Comparison of ENCODE assay signal across 8 cellular contexts in the genomic region with DNA sequence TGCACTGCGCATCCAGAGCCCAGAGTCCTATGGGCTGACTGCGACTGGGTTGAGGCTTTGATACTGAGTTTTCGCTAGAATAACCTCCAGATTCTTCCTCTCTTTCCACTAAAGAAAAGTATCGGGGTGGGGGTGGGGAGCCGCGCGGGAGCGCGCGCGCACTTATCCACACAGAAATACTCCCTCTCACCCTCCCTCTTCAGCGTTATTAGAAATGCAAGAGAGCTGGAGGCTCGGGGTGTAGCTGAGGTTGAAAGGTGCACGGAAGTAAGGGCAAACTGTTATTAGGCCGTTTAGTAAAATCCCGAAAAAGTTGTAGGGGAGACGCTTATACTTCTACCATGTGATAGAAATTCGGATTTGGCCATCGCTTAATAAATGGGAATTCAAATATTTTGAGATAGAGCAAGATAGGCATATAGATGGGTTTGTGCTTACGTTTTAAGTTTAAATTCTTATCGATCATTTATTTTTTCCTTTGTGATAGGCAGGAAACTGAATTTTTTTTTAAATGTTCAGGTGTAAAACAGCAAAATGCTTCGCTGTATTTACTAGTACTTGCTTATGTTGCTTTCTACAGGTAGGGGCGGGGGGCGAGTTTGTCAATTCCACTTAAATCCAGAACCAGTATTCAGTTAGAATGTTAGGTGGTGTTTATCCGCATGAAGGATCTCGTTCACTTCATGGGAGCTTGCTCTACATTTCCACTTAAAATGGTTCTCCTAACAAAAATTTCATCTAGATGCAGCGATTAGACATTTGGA. TPM values are rescaled to one million over a fixed set of nuclear protein-coding genes. Genes with fewer than 3 reads are reported as not detected.
A peak's percentile ranks its signal among the peaks of the same experiment; 100 is the strongest.
DNase-seq lines count a peak whose midpoint lies in the region; ATAC-seq and TF ChIP-seq lines count a peak whose summit lies in the region.

No MANE protein-coding gene starts in this region.

- peaks cover 45% of the 10 kb centered on the region for H3K4me1 ChIP-seq in KMS-11 (ENCODE audit: low read depth, poor library complexity, severe bottlenecking)
- peaks cover 54% of the 10 kb centered on the region for H3K4me1 ChIP-seq in lower lobe of right lung
- peaks cover 5% of the 10 kb centered on the region for H3K4me1 ChIP-seq in thymus (ENCODE audit: control insufficient read depth, insufficient read depth, low read length)

- peak overlapping the region; percentile 55 for H2AFZ ChIP-seq in KMS-11 (ENCODE audit: low read depth)

- intact Hi-C loops in lower lobe of right lung (cut with DNase I) = no loop called here

- H3K4me3 ChIP-seq in KMS-11 (IDR thresholded peaks at IDR 0.05; ENCODE audit: insufficient read depth, low read depth, low read length) (no peak overlapping the region), SK-N-MC (peak overlapping the region; percentile 89), lower lobe of right lung (peak overlapping the region; percentile 89), thymus (ENCODE audit: low read length) (peak overlapping the region; percentile 84)

- no peaks in the 10 kb centered on the region for H3K36me3 ChIP-seq in KMS-11 (ENCODE audit: insufficient read depth)
- H3K36me3 ChIP-seq in SK-N-MC (ENCODE audit: insufficient read depth, low read length) = no peaks in the 10 kb centered on the region
- H3K36me3 ChIP-seq in lower lobe of right lung = no peaks in the 10 kb centered on the region
- no peaks in the 10 kb centered on the region for H3K36me3 ChIP-seq in thymus (ENCODE audit: control insufficient read depth, insufficient read depth)

- DNase-seq in stimulated activated CD4-positive, alpha-beta T cell treated with anti-CD3 and anti-CD28 coated beads, Interleukin-4, amount 100 ng/mL, for 4 hours = peak; percentile 3 to 4
- no peak for DNase-seq in stimulated activated CD4-positive, alpha-beta T cell treated with anti-CD3 and anti-CD28 coated beads, Interleukin-4, amount 100 ng/mL, for 24 hours
- DNase-seq in SK-N-MC (ENCODE audit: low read depth, low spot score) (no peak), ecto neural progenitor cell (ENCODE audit: low spot score) (peak; percentile 50), lower lobe of right lung (peak; percentile 50)

- WGBS in thymus = 4% methylated on average over 27 of the region's 27 CpGs

- no peaks in the 10 kb centered on the region for H4K20me1 ChIP-seq in KMS-11 (ENCODE audit: insufficient read depth)

- H3K79me2 ChIP-seq in KMS-11 (ENCODE audit: insufficient read depth, low read depth) = peaks cover 24% of the 10 kb centered on the region; the same call in 1 of the 2 replicates

- H3K9me3 ChIP-seq in SK-N-MC (ENCODE audit: low read depth, low read length) (no peaks in the 10 kb centered on the region), lower lobe of right lung (no peaks in the 10 kb centered on the region), thymus (ENCODE audit: control insufficient read depth) (no peaks in the 10 kb centered on the region)

- H3K27ac ChIP-seq in KMS-11 (peak overlapping the region; percentile 50; the same call in 1 of the 2 replicates), SK-N-MC (peak overlapping the region; percentile 48; the same call in 1 of the 2 replicates), lower lobe of right lung (peak overlapping the region; percentile 95), thymus (ENCODE audit: low read depth) (peak overlapping the region; percentile 93)

- peak; percentile 31 to 41 for ATAC-seq in lower lobe of right lung
- no peak for ATAC-seq in HG02610 (IDR thresholded peaks at IDR 0.05; ENCODE audit: unreplicated experiment)

- TF ChIP-seq CTCF in KMS-11 (conservative IDR thresholded peaks at IDR 0.05; ENCODE audit: low read depth, low read length) (no peak), lower lobe of right lung (IDR thresholded peaks at IDR 0.05) (no peak)

- H3K27me3 ChIP-seq in KMS-11 (ENCODE audit: insufficient read depth, low read depth) (no peaks in the 10 kb centered on the region), lower lobe of right lung (ENCODE audit: low read depth) (no peaks in the 10 kb centered on the region), thymus (ENCODE audit: control insufficient read depth, insufficient read depth) (no peaks in the 10 kb centered on the region)

- H3K9ac ChIP-seq in KMS-11 = peak overlapping the region; percentile 62; the same call in 1 of the 2 replicates
- peak overlapping the region; percentile 76 for H3K9ac ChIP-seq in SK-N-MC (ENCODE audit: insufficient read length)

- peak overlapping the region; percentile 67 for H3K4me2 ChIP-seq in KMS-11

RNA-seq across cellular contexts. Expression of a gene that starts 1.1 kb away (rescaled TPM):
- total RNA-seq in lower lobe of right lung = 97.9 TPM
- polyA plus RNA-seq in thymus = 25.9 TPM

Comparison
In these comparisons a context has a peak if more than half of its experiments do, and no peak if none do; other contexts are left out.
1. DNase-seq: peak in stimulated activated CD4-positive, alpha-beta T cell treated with anti-CD3 and anti-CD28 coated beads, Interleukin-4, amount 100 ng/mL, for 4 hours (2 of 2), ecto neural progenitor cell (single experiment) and lower lobe of right lung (single experiment); none in stimulated activated CD4-positive, alpha-beta T cell treated with anti-CD3 and anti-CD28 coated beads, Interleukin-4, amount 100 ng/mL, for 24 hours (single experiment) and SK-N-MC (single experiment).
2. Peak in every context shown above with its lines, with median percentiles within 50 percentile points of each other: H3K27ac ChIP-seq.